Comparison of ENCODE assay signal across 9 cellular contexts in genomic region chr3:154060606-154061380, GRCh38.
A peak's percentile ranks its signal among the peaks of the same experiment; 100 is the strongest.
DNase-seq lines count a peak whose midpoint lies in the region; ATAC-seq and TF ChIP-seq lines count a peak whose summit lies in the region.
"Had no signal": no experiment of that assay in that cellular context is flagged by ENCODE, and none has a peak within 500 bp of the region (broad histone marks: within the 10 kb centered on the region; RNA-seq: fewer than 3 reads in every experiment).

No MANE protein-coding gene starts in this region.

- H3K36me3 ChIP-seq in esophagus squamous epithelium, result no peaks in the 10 kb centered on the region
- H3K36me3 ChIP-seq in mesodermal cell (ENCODE audit: control insufficient read depth, insufficient read depth, low read length), result no peaks in the 10 kb centered on the region
- H3K36me3 ChIP-seq in thyroid gland, result no peaks in the 10 kb centered on the region
- no peaks in the 10 kb centered on the region for H3K36me3 ChIP-seq in colonic mucosa

- in situ Hi-C loops in SK-MEL-5 (cut with HindIII; ENCODE audit: low pct_unique_long_range_greater_than_20kb, low sequenced_read_pairs), result no loop called here

- no peak for ATAC-seq in left colon
- no peak for ATAC-seq in HG03520 (IDR thresholded peaks at IDR 0.05; ENCODE audit: unreplicated experiment)
- ATAC-seq: naive thymus-derived CD8-positive, alpha-beta T cell had no signal

- peaks cover 0 to 29% (median 12%) of the 10 kb centered on the region in 3 donors for H3K4me1 ChIP-seq in esophagus squamous epithelium
- H3K4me1 ChIP-seq in mesodermal cell (ENCODE audit: control insufficient read depth, insufficient read depth, low read length, poor library complexity, severe bottlenecking), result peaks cover 15% of the 10 kb centered on the region
- peaks cover 16 to 17% of the 10 kb centered on the region in 2 donors for H3K4me1 ChIP-seq in thyroid gland
- no peaks in the 10 kb centered on the region for H3K4me1 ChIP-seq in colonic mucosa

- DNase-seq in SK-MEL-5 (ENCODE audit: low read depth, low spot score), result peak; percentile 62
- no peak for DNase-seq in esophagus squamous epithelium (lab: John Stamatoyannopoulos, UW)
- no peak for DNase-seq in thyroid gland
- DNase-seq in left colon, result no peak
- DNase-seq in DMS153 (lab: John Stamatoyannopoulos, UW), result no peak
- DNase-seq in colonic mucosa, result no peak
- DNase-seq: naive thymus-derived CD8-positive, alpha-beta T cell had no signal

- H3K27ac ChIP-seq in esophagus squamous epithelium (peak overlapping the region; percentile 10 to 75 (median 55)), mesodermal cell (ENCODE audit: low read depth, low read length, severe bottlenecking) (peak overlapping the region; percentile 78), thyroid gland (peak overlapping the region; percentile 32 to 63 (median 50)), colonic mucosa (no peak overlapping the region)

- 27 to 30% methylated on average over 5 of the region's 5 CpGs for WGBS in esophagus squamous epithelium, 2 donors
- whole genome bisulfite sequencing in mesodermal cell (ENCODE audit: insufficient coverage in 2 of 2), 2 experiments, result 52% methylated on average over 2 of the region's 5 CpGs; no CpG with 5 or more reads in 1 of the 2 experiments
- WGBS in thyroid gland, 2 donors, result 54 to 62% methylated on average over 5 of the region's 5 CpGs

- TF ChIP-seq CTCF in esophagus squamous epithelium (IDR thresholded peaks at IDR 0.05), result no peak
- no peak for TF ChIP-seq CTCF in thyroid gland (IDR thresholded peaks at IDR 0.05)
- TF ChIP-seq CTCF in colonic mucosa (IDR thresholded peaks at IDR 0.05), result no peak

- no peak for TF ChIP-seq POLR2A in esophagus squamous epithelium (IDR thresholded peaks at IDR 0.05)
- no peak for TF ChIP-seq POLR2A in thyroid gland (IDR thresholded peaks at IDR 0.05)

- H3K9me3 ChIP-seq in esophagus squamous epithelium (no peaks in the 10 kb centered on the region), mesodermal cell (ENCODE audit: control insufficient read depth, low read length) (no peaks in the 10 kb centered on the region), thyroid gland (no peaks in the 10 kb centered on the region), colonic mucosa (no peaks in the 10 kb centered on the region)

- intact Hi-C loops in esophagus squamous epithelium (cut with DNase I) (no loop called here), thyroid gland (cut with DNase I) (no loop called here), left colon (cut with DNase I, micrococcal nuclease) (no loop called here), colonic mucosa (cut with DNase I) (no loop called here)

- H3K27me3 ChIP-seq in esophagus squamous epithelium (no peaks in the 10 kb centered on the region), thyroid gland (no peaks in the 10 kb centered on the region), colonic mucosa (no peaks in the 10 kb centered on the region)

- no peak overlapping the region for H3K9ac ChIP-seq in colonic mucosa (ENCODE audit: low read depth in 2 of 2, low read length in 2 of 2)

- H3K4me3 ChIP-seq in esophagus squamous epithelium, result peak overlapping the region in 1 of 4 donors; percentile 7
- H3K4me3 ChIP-seq in mesodermal cell (ENCODE audit: extremely low read depth, insufficient read depth, low read length, poor library complexity, severe bottlenecking), result no peak overlapping the region
- H3K4me3 ChIP-seq in thyroid gland (replicated peaks in 1 of 3), result no peak overlapping the region
- H3K4me3 ChIP-seq in colonic mucosa, result no peak overlapping the region
